Comparison of ENCODE assay signal across 7 cellular contexts in genomic region chrX:93673869-93674271, GRCh38. TPM values are rescaled to one million over a fixed set of nuclear protein-coding genes. Genes with fewer than 3 reads are reported as not detected.
DNase-seq lines count a peak whose midpoint lies in the region; ATAC-seq and TF ChIP-seq lines count a peak whose summit lies in the region.

TSS of gene FAM133A (plus strand) at chrX:93674206. CDS start at chrX:93709420, 35,214 bp downstream.

- H3K27me3 Mint-ChIP-seq in GM23338 (ENCODE audit: insufficient read depth, low read depth, poor library complexity): no peaks in the 10 kb centered on the region

- H3K9me2 ChIP-seq in GM23338 (ENCODE audit: insufficient read depth) (no peaks in the 10 kb centered on the region), OCI-LY1 (ENCODE audit: low read depth, low read length) (no peaks in the 10 kb centered on the region)

- H3F3A ChIP-seq in GM23338 (replicated peaks; ENCODE audit: low read depth): no peaks in the 10 kb centered on the region
- H3F3A ChIP-seq in OCI-LY1 (ENCODE audit: insufficient read depth, low read length): no peaks in the 10 kb centered on the region

- H3K9ac ChIP-seq in OCI-LY1 (ENCODE audit: low read length): peak within 1 kb of the TSS; percentile 66

- H3K4me3 ChIP-seq in GM23338 (peak within 1 kb of the TSS; percentile 81), OCI-LY1 (ENCODE audit: low read depth, low read length, poor library complexity, severe bottlenecking) (peak within 1 kb of the TSS; percentile 71), dorsolateral prefrontal cortex (peak within 1 kb of the TSS; percentile 43 to 86 (median 71)), aorta (ENCODE audit: low read length in 2 of 2) (peak within 1 kb of the TSS; percentile 58 to 76)

- no peaks in the 10 kb centered on the region for H3K9me3 Mint-ChIP-seq in GM23338

- H3K79me2 ChIP-seq in GM23338 (replicated peaks; ENCODE audit: insufficient read depth): peaks cover 26% of the 10 kb centered on the region
- H3K79me2 ChIP-seq in OCI-LY1 (ENCODE audit: insufficient read depth, low read length): no peaks in the 10 kb centered on the region

- H2AFZ ChIP-seq in GM23338: peak within 1 kb of the TSS; percentile 88
- peak within 1 kb of the TSS; percentile 74; the same call in 1 of the 2 replicates for H2AFZ ChIP-seq in OCI-LY1 (ENCODE audit: low read length)

- peak within 1 kb of the TSS; percentile 62; the same call in 1 of the 2 replicates for H3K27ac Mint-ChIP-seq in GM23338

- WGBS in aorta, 2 donors: 0 to 5% methylated on average over 11 of the region's 11 CpGs

- H3K4me2 ChIP-seq in GM23338 (peak within 1 kb of the TSS; percentile 72), OCI-LY1 (ENCODE audit: low read length) (peak within 1 kb of the TSS; percentile 88)

- H3K36me3 ChIP-seq in GM23338 (ENCODE audit: insufficient read depth) (no peaks in the 10 kb centered on the region), OCI-LY1 (ENCODE audit: insufficient read depth, low read length) (no peaks in the 10 kb centered on the region), aorta (ENCODE audit: control insufficient read depth in 1 of 2, insufficient read depth in 2 of 2, low read length in 1 of 2) (no peaks in the 10 kb centered on the region)

- H3K4me1 ChIP-seq in GM23338 (ENCODE audit: insufficient read depth): peaks cover 14% of the 10 kb centered on the region; the same call in 1 of the 2 replicates
- peaks cover 24% of the 10 kb centered on the region for H3K4me1 ChIP-seq in OCI-LY1 (ENCODE audit: insufficient read depth, low read length, severe bottlenecking)
- no peaks in the 10 kb centered on the region for H3K4me1 ChIP-seq in aorta (ENCODE audit: control insufficient read depth in 1 of 2, insufficient read depth in 2 of 2, low read length in 2 of 2)

- H3K36me3 Mint-ChIP-seq in GM23338 (ENCODE audit: low read depth): peaks cover 10% of the 10 kb centered on the region; the same call in 2 of the 3 replicates

- intact Hi-C loops in dorsolateral prefrontal cortex (cut with DNase I) (loop anchor here in 1 of 2 donors (10.0 kb wide), 1 partner anchor 79 kb away; no protein-coding TSS in a partner anchor), aorta (cut with DNase I) (no loop called here)

- no peaks in the 10 kb centered on the region for H4K20me1 ChIP-seq in GM23338 (replicated peaks; ENCODE audit: insufficient read depth)
- H4K20me1 ChIP-seq in OCI-LY1 (ENCODE audit: insufficient read depth, low read length): no peaks in the 10 kb centered on the region

- no peaks in the 10 kb centered on the region for H3K27me3 ChIP-seq in GM23338 (ENCODE audit: insufficient read depth)
- no peaks in the 10 kb centered on the region for H3K27me3 ChIP-seq in OCI-LY1 (ENCODE audit: insufficient read depth, low read length)
- H3K27me3 ChIP-seq in dorsolateral prefrontal cortex: peaks cover 0 to 55% (median 5%) of the 10 kb centered on the region in 45 donors
- no peaks in the 10 kb centered on the region for H3K27me3 ChIP-seq in aorta (ENCODE audit: control insufficient read depth in 1 of 2, insufficient read depth in 2 of 2, low read length in 1 of 2)

- DNase-seq in GM23338 (ENCODE audit: low spot score) (no peak), dorsolateral prefrontal cortex (no peak), midbrain (lab: John Stamatoyannopoulos, UW) (peak; percentile 66), aorta (no peak), GDM1 (lab: John Stamatoyannopoulos, UW) (no peak)

- H3K9me3 ChIP-seq in OCI-LY1 (ENCODE audit: low read length) (no peaks in the 10 kb centered on the region), aorta (ENCODE audit: control insufficient read depth, low read length) (no peaks in the 10 kb centered on the region)

- H3K27ac ChIP-seq in GM23338 (ENCODE audit: low read depth) (peak within 1 kb of the TSS; percentile 19), OCI-LY1 (ENCODE audit: low read depth, low read length, poor library complexity, severe bottlenecking) (peak within 1 kb of the TSS; percentile 13), dorsolateral prefrontal cortex (peak within 1 kb of the TSS; percentile 16 to 98 (median 93)), aorta (ENCODE audit: low read depth in 1 of 2, low read length in 2 of 2) (peak within 1 kb of the TSS; percentile 3 to 41)

- ATAC-seq in GM23338 (no peak; the same call in 1 of the 3 replicates), aorta (ENCODE audit: low FRiP score) (peak; percentile 60), esophagus mucosa (no peak)

- TF ChIP-seq CTCF in GM23338 (conservative IDR thresholded peaks at IDR 0.05; ENCODE audit: low read depth in 2 of 2) (no peak), OCI-LY1 (IDR thresholded peaks at IDR 0.05; ENCODE audit: low read length) (no peak), dorsolateral prefrontal cortex (IDR thresholded peaks at IDR 0.05 in 54 of 56, conservative IDR thresholded peaks at IDR 0.05 in 2 of 56; ENCODE audit: low read depth in 1 of 56, partially characterized antibody in 56 of 56) (no peak)

- peak within 1 kb of the TSS; percentile 95 for H3K4me3 Mint-ChIP-seq in GM23338

- H3K4me1 Mint-ChIP-seq in GM23338: peaks cover 11% of the 10 kb centered on the region; the same call in 2 of the 3 replicates

TF ChIP-seq in GM23338, 12 proteins besides CTCF, POLR2A, EP300 and RAD21 (continues in another document):
- no peak for TF ChIP-seq STAT1 (IDR thresholded peaks at IDR 0.05; ENCODE audit: unreplicated experiment)
- TF ChIP-seq ZNF114 (CRISPR knock-in tag; IDR thresholded peaks at IDR 0.05): no peak
- no peak for TF ChIP-seq EZH2phosphoT487 (IDR thresholded peaks at IDR 0.05; ENCODE audit: unreplicated experiment)
- no peak for TF ChIP-seq POLR2AphosphoS5 (IDR thresholded peaks at IDR 0.05; ENCODE audit: low read depth)
- TF ChIP-seq CREB1 (CRISPR knock-in tag; IDR thresholded peaks at IDR 0.05; ENCODE audit: low read depth): no peak
- no peak for TF ChIP-seq NANOG (IDR thresholded peaks at IDR 0.05; ENCODE audit: borderline replicate concordance)
- TF ChIP-seq ZNF331 (CRISPR knock-in tag; IDR thresholded peaks at IDR 0.05; ENCODE audit: low read depth): no peak
- TF ChIP-seq REST (IDR thresholded peaks at IDR 0.05; ENCODE audit: unreplicated experiment): no peak
- no peak for TF ChIP-seq ETS1 (IDR thresholded peaks at IDR 0.05)
- TF ChIP-seq JUNB (IDR thresholded peaks at IDR 0.05; ENCODE audit: unreplicated experiment): no peak

RNA-seq across cellular contexts. Expression of gene FAM133A, which starts in this region (rescaled TPM):
- total RNA-seq in GM23338 (2014; rRNA removed; shearing (Covaris generic)): 0.70 and 1.1 TPM in 2 replicates
- polyA plus RNA-seq in GM23338 (2016; fragmentation: Nextera tagmentation; extraction: Ambion mirVana) (1.2 and 1.3 TPM in 2 replicates), aorta (1 to 10 TPM in 1 of 2 donors, under 1 TPM in 1; 0.95 to 1.3 TPM)
- total RNA-seq in dorsolateral prefrontal cortex (1 to 10 TPM in 119 of 120 experiments, under 1 TPM in 1; 0.95 to 5.9 (median 3.6) TPM), aorta (under 1 TPM; 0.63 to 0.65 TPM), esophagus mucosa (not detected)

Comparison
In these comparisons a context has a peak if more than half of its experiments do, and no peak if none do; other contexts are left out.
1. H3K27ac ChIP-seq: peak in every context shown above with its lines; median percentile 93 in dorsolateral prefrontal cortex; 22 in aorta; 19 in GM23338; 13 in OCI-LY1.